18 cellular contexts compared by ENCODE assay signal in genomic region chr3:83890039-83890762, GRCh38.
"Had no signal": no experiment of that assay in that cellular context is flagged by ENCODE, and none has a peak within 500 bp of the region (broad histone marks: within the 10 kb centered on the region; RNA-seq: fewer than 3 reads in every experiment).

No MANE protein-coding gene starts in this region.

- H3K4me3 ChIP-seq: adrenal gland, colonic mucosa, lung, skin epidermis, transverse colon, uterus had no signal

- H3K9ac ChIP-seq: SK-N-SH had no signal

- H3K9me3 ChIP-seq: adrenal gland, colonic mucosa, SK-N-SH, uterus had no signal

- H3K4me1 ChIP-seq: adrenal gland, colonic mucosa, transverse colon, uterus had no signal

- H3K4me2 ChIP-seq: SK-N-SH had no signal

- ATAC-seq: activated naive CD4-positive, alpha-beta T cell treated with anti-CD3 and anti-CD28 coated beads, Interleukin-2, amount 50 U/mL, for 72 hours had no signal

- H3K27me3 ChIP-seq: adrenal gland, colonic mucosa, transverse colon, uterus had no signal

- DNase-seq: activated CD4-positive, alpha-beta T cell treated with anti-CD3 and anti-CD28 coated beads, Interleukin-2, amount 50 U/mL, for 1 hour; activated gamma-delta T cell; adrenal gland; central memory CD4-positive, alpha-beta T cell; colonic mucosa; hippocampal formation; midbrain; occipital lobe; SK-N-SH; stimulated activated CD4-positive, alpha-beta T cell treated with anti-CD3 and anti-CD28 coated beads, Interleukin-15, amount 100 ng/mL, for 24 hours; stimulated activated CD4-positive, alpha-beta T cell treated with anti-CD3 and anti-CD28 coated beads, Interleukin-2, amount 100 ng/mL, for 48 hours; T-helper 1 cell; T-helper 9 cell; transverse colon; uterus had no signal

- H3K36me3 ChIP-seq: adrenal gland, colonic mucosa, transverse colon, uterus had no signal

- H3K27ac ChIP-seq: adrenal gland, colonic mucosa, skin epidermis, transverse colon, uterus had no signal
